Comparison of ENCODE assay signal across 9 cellular contexts in the genomic region with DNA sequence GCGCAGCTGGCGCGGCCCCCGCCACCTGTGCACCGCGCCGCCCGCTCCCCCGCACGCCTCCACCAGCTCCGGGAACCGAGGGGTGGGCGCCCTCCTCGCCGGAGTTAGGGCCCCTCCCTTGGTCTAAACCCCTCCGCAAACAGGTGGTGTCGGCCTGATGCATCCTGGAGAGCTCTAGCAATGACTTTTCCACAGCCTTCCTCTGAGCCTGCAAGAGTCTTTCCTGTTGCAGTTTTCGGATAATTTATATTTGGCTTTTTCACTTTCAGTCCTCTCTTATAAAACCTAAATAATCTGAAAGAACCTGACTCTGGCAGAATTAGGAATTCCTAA. TPM values are rescaled to one million over a fixed set of nuclear protein-coding genes. Genes with fewer than 3 reads are reported as not detected.
A peak's percentile ranks its signal among the peaks of the same experiment; 100 is the strongest.
DNase-seq lines count a peak whose midpoint lies in the region; ATAC-seq, FAIRE-seq and TF ChIP-seq lines count a peak whose summit lies in the region.
"Had no signal": no experiment of that assay in that cellular context is flagged by ENCODE, and none has a peak within 500 bp of the region (broad histone marks: within the 10 kb centered on the region; RNA-seq: fewer than 3 reads in every experiment).

No MANE protein-coding gene starts in this region.

- H4K91ac ChIP-seq in neuronal stem cell (ENCODE audit: low read depth, low read length, poor library complexity) = no peak overlapping the region

- H3K9me3 Mint-ChIP-seq in CD8-positive, alpha-beta T cell = no peaks in the 10 kb centered on the region

- H3K4ac ChIP-seq in neuronal stem cell (ENCODE audit: low read length) = no peak overlapping the region

- no peak overlapping the region for H3K23ac ChIP-seq in neuronal stem cell (ENCODE audit: low read depth, low read length, poor library complexity)

- H3K4me3 ChIP-seq in CD8-positive, alpha-beta T cell (ENCODE audit: low read depth, low read length) = peak overlapping the region; percentile 64
- H3K4me3 ChIP-seq in Loucy (ENCODE audit: low read length, poor library complexity, severe bottlenecking) (peak overlapping the region; percentile 68), duodenal mucosa (ENCODE audit: low read depth in 1 of 2, low read length in 2 of 2) (peak overlapping the region; percentile 63 to 76), neuronal stem cell (ENCODE audit: low read length in 2 of 2) (peak overlapping the region; percentile 55 to 94)

- POLR2A ChIA-PET in CD8-positive, alpha-beta T cell (lab: Charles Lee) = interaction anchor here (0.5 to 3.3 kb wide), 8 partner anchors 15 to 204 kb away, joined by 3 to 24 read pairs (median 4); no protein-coding TSS in a partner anchor

- FAIRE-seq in urothelium cell line (lab: Jason Lieb, UNC) = no peak
- FAIRE-seq: TTC549 had no signal

- CTCF ChIA-PET in CD8-positive, alpha-beta T cell (lab: Charles Lee) = interaction anchor here (0.6 to 6.3 kb wide), 43 partner anchors 9 to 206 kb away, joined by 3 to 362 read pairs (median 7); partner anchors contain the start of gene B4GALT4

- H3F3A ChIP-seq in Loucy (ENCODE audit: low read depth) = no peaks in the 10 kb centered on the region

- DNase-seq in CD8-positive, alpha-beta T cell = no peak
- DNase-seq in neuronal stem cell (ENCODE audit: low spot score) = no peak
- no peak for DNase-seq in urothelium cell line (ENCODE audit: low spot score)
- no peak for DNase-seq in NOMO-1 treated with DMSO at 0.1 percent for 48 hours (lab: John Stamatoyannopoulos, UW; ENCODE audit: unreplicated experiment)
- DNase-seq in NCI-H2029 (lab: John Stamatoyannopoulos, UW) = no peak

- no peaks in the 10 kb centered on the region for H3K79me2 ChIP-seq in Loucy (ENCODE audit: insufficient read depth, low read length)

- no CpG with 5 or more reads among the region's 18 CpGs for WGBS in neuronal stem cell (ENCODE audit: extremely low coverage in 2 of 2, insufficient read length in 2 of 2, insufficient replicate concordance in 1 of 2), 2 donors

- H2AK5ac ChIP-seq in neuronal stem cell (ENCODE audit: low read depth, low read length) = no peak overlapping the region

- H3K36me3 Mint-ChIP-seq in CD8-positive, alpha-beta T cell = peaks cover 2% of the 10 kb centered on the region

- H3K4me2 ChIP-seq in Loucy (ENCODE audit: low read depth, low read length, poor library complexity, severe bottlenecking) (peak overlapping the region; percentile 67), neuronal stem cell (ENCODE audit: insufficient read depth, low read length, poor library complexity, severe bottlenecking) (peak overlapping the region; percentile 94)

- H2BK15ac ChIP-seq in neuronal stem cell (ENCODE audit: low read length) = no peak overlapping the region

- H3K9ac ChIP-seq in Loucy (ENCODE audit: low read depth, low read length, poor library complexity, severe bottlenecking) (no peak overlapping the region), duodenal mucosa (ENCODE audit: low read depth in 1 of 2, low read length in 2 of 2) (no peak overlapping the region), neuronal stem cell (ENCODE audit: low read depth, low read length, poor library complexity) (no peak overlapping the region)

- H3K36me3 ChIP-seq in CD8-positive, alpha-beta T cell (ENCODE audit: insufficient read depth, low read length) = no peaks in the 10 kb centered on the region
- H3K36me3 ChIP-seq in Loucy (ENCODE audit: insufficient read depth, low read length) (no peaks in the 10 kb centered on the region), duodenal mucosa (ENCODE audit: control insufficient read depth in 1 of 2, insufficient read depth in 2 of 2, low read length in 2 of 2) (no peaks in the 10 kb centered on the region), neuronal stem cell (replicated peaks in 1 of 2; ENCODE audit: control insufficient read depth in 2 of 2, insufficient read depth in 2 of 2, low read length in 2 of 2) (no peaks in the 10 kb centered on the region)

- no peak overlapping the region for H3K27ac Mint-ChIP-seq in CD8-positive, alpha-beta T cell

- H3K4me1 Mint-ChIP-seq in CD8-positive, alpha-beta T cell (ENCODE audit: low read depth) = peaks cover 15% of the 10 kb centered on the region

- no peaks in the 10 kb centered on the region for H3K27me3 ChIP-seq in CD8-positive, alpha-beta T cell (ENCODE audit: insufficient read depth, low read length)
- H3K27me3 ChIP-seq in Loucy (ENCODE audit: insufficient read depth, low read length, poor library complexity, severe bottlenecking) = peaks cover 19% of the 10 kb centered on the region
- H3K27me3 ChIP-seq in duodenal mucosa (ENCODE audit: control insufficient read depth in 1 of 2, insufficient read depth in 2 of 2, low read length in 2 of 2) = peaks cover 11 to 26% of the 10 kb centered on the region in 2 donors
- H3K27me3 ChIP-seq in neuronal stem cell (ENCODE audit: control insufficient read depth in 3 of 3, insufficient read depth in 3 of 3, low read depth in 1 of 3, low read length in 3 of 3) = peaks cover 0 to 49% (median 0%) of the 10 kb centered on the region in 3 experiments

- no peaks in the 10 kb centered on the region for H3K9me2 ChIP-seq in Loucy (replicated peaks; ENCODE audit: low read depth, low read length)

- no peak for ATAC-seq in CD8-positive, alpha-beta T cell
- no peak for ATAC-seq in GM19351 (IDR thresholded peaks at IDR 0.05; ENCODE audit: unreplicated experiment)

- H3K9me3 ChIP-seq in CD8-positive, alpha-beta T cell (ENCODE audit: low read length) = no peaks in the 10 kb centered on the region
- H3K9me3 ChIP-seq in Loucy (ENCODE audit: insufficient read depth, low read depth, low read length) (no peaks in the 10 kb centered on the region), duodenal mucosa (ENCODE audit: control insufficient read depth in 1 of 2, low read length in 2 of 2) (no peaks in the 10 kb centered on the region), neuronal stem cell (replicated peaks in 1 of 2; ENCODE audit: control insufficient read depth in 2 of 2, insufficient read depth in 1 of 2, low read depth in 1 of 2, low read length in 2 of 2) (no peaks in the 10 kb centered on the region)

- peaks cover 6% of the 10 kb centered on the region for H3K4me1 ChIP-seq in CD8-positive, alpha-beta T cell (ENCODE audit: insufficient read depth, low read length)
- H3K4me1 ChIP-seq in Loucy (ENCODE audit: insufficient read depth, low read length, poor library complexity, severe bottlenecking) = no peaks in the 10 kb centered on the region
- H3K4me1 ChIP-seq in duodenal mucosa (ENCODE audit: control insufficient read depth in 1 of 2, insufficient read depth in 2 of 2, low read length in 2 of 2) = peaks cover 4 to 5% of the 10 kb centered on the region in 2 donors
- H3K4me1 ChIP-seq in neuronal stem cell (ENCODE audit: control insufficient read depth in 2 of 2, insufficient read depth in 1 of 2, low read depth in 1 of 2, low read length in 2 of 2) = peaks cover 4 to 6% of the 10 kb centered on the region in 2 donors

- H2BK5ac ChIP-seq in neuronal stem cell (ENCODE audit: low read length) = no peak overlapping the region

- H4K20me1 ChIP-seq in Loucy (ENCODE audit: insufficient read depth, low read length, poor library complexity, severe bottlenecking) = no peaks in the 10 kb centered on the region

- intact Hi-C loops in CD8-positive, alpha-beta T cell (cut with DNase I, micrococcal nuclease) = loop anchor here (1.0 to 10.0 kb wide), 4 partner anchors 63 to 320 kb away; partner anchors contain the start of gene B4GALT4 (in 1 of the 2)

- peak; percentile 18 for TF ChIP-seq CTCF in CD8-positive, alpha-beta T cell (IDR thresholded peaks at IDR 0.05)
- TF ChIP-seq CTCF in Loucy (conservative IDR thresholded peaks at IDR 0.05; ENCODE audit: low read length) = no peak; the same call in 1 of the 2 replicates

- H3K79me1 ChIP-seq in neuronal stem cell (ENCODE audit: low read depth, low read length) = no peaks in the 10 kb centered on the region

- peak overlapping the region; percentile 82 for H2AFZ ChIP-seq in Loucy (ENCODE audit: low read length)
- H2AFZ ChIP-seq in neuronal stem cell (ENCODE audit: low read length) = peak overlapping the region; percentile 100

- peak overlapping the region; percentile 95 for H3K18ac ChIP-seq in neuronal stem cell (ENCODE audit: low read length)

- H3K27ac ChIP-seq in CD8-positive, alpha-beta T cell (ENCODE audit: low read depth, low read length) = no peak overlapping the region
- no peak overlapping the region for H3K27ac ChIP-seq in duodenal mucosa (ENCODE audit: low read depth, low read length)
- no peak overlapping the region for H3K27ac ChIP-seq in neuronal stem cell (replicated peaks; ENCODE audit: low read length)

- no peak overlapping the region for H3K14ac ChIP-seq in neuronal stem cell (ENCODE audit: low read length)

- peaks cover 33% of the 10 kb centered on the region for H3K27me3 Mint-ChIP-seq in CD8-positive, alpha-beta T cell (ENCODE audit: low read depth)

- peak overlapping the region; percentile 73 for H2BK12ac ChIP-seq in neuronal stem cell (ENCODE audit: low read length)

- no peak overlapping the region for H4K8ac ChIP-seq in neuronal stem cell (ENCODE audit: low read depth, low read length)

- peak overlapping the region; percentile 90 for H3K4me3 Mint-ChIP-seq in CD8-positive, alpha-beta T cell

- H2BK120ac ChIP-seq in neuronal stem cell (ENCODE audit: low read depth, low read length) = no peak overlapping the region

RNA-seq across cellular contexts. Expression of gene IGSF11, which starts 0.3 kb away (rescaled TPM):
- under 1 TPM; 0.57 to 0.86 TPM for total RNA-seq in CD8-positive, alpha-beta T cell
- polyA plus RNA-seq in neuronal stem cell (2013, experiment 1 of 2) = 3.7 TPM
- polyA plus RNA-seq in neuronal stem cell (2013, experiment 2 of 2) = 4.1 TPM
